Comparison of ENCODE assay signal across 10 cellular contexts in genomic region chr3:155664922-155665695, GRCh38.
DNase-seq lines count a peak whose midpoint lies in the region; FAIRE-seq lines count a peak whose summit lies in the region.
"Had no signal": no experiment of that assay in that cellular context is flagged by ENCODE, and none has a peak within 500 bp of the region (broad histone marks: within the 10 kb centered on the region; RNA-seq: fewer than 3 reads in every experiment).

No MANE protein-coding gene starts in this region.

- FAIRE-seq in RCC 7860 (lab: Jason Lieb, UNC) = peak; percentile 92

- DNase-seq in GDM1 (lab: John Stamatoyannopoulos, UW) = peak; percentile 43
- peak; percentile 57 for DNase-seq in RCC 7860 (ENCODE audit: low spot score)
- peak; percentile 95 for DNase-seq in fibroblast of peridontal ligament (ENCODE audit: extremely low read depth)
- DNase-seq in posterior vena cava (ENCODE audit: low spot score) = peak; percentile 82
- DNase-seq in putamen (ENCODE audit: low spot score) = no peak
- DNase-seq in stimulated activated CD4-positive, alpha-beta T cell treated with anti-CD3 and anti-CD28 coated beads, Interleukin-2, amount 100 ng/mL, for 48 hours = no peak
- no peak for DNase-seq in NCI-H748 (lab: John Stamatoyannopoulos, UW; ENCODE audit: unreplicated experiment)
- DNase-seq in HuH-7.5 (ENCODE audit: low spot score) = no peak
- DNase-seq: naive B cell, NCI-H2029 treated with DMSO at 0.1 percent for 48 hours had no signal

- intact Hi-C loops in posterior vena cava (cut with DNase I) = no loop called here

Comparison
In these comparisons a context has a peak if more than half of its experiments do, and no peak if none do; other contexts are left out.
1. DNase-seq: peak in GDM1 (single experiment), RCC 7860 (single experiment), fibroblast of peridontal ligament (single experiment) and posterior vena cava (single experiment); none in putamen (single experiment), stimulated activated CD4-positive, alpha-beta T cell treated with anti-CD3 and anti-CD28 coated beads, Interleukin-2, amount 100 ng/mL, for 48 hours (0 of 2), NCI-H748 (single experiment) and HuH-7.5 (single experiment).